In genomic region chr11:34633640-34633989, GRCh38 we compare ENCODE assay signal across 15 cellular contexts. TPM values are rescaled to one million over a fixed set of nuclear protein-coding genes. Genes with fewer than 3 reads are reported as not detected.
DNase-seq lines count a peak whose midpoint lies in the region; ATAC-seq and TF ChIP-seq lines count a peak whose summit lies in the region.
"Had no signal": no experiment of that assay in that cellular context is flagged by ENCODE, and none has a peak within 500 bp of the region (broad histone marks: within the 10 kb centered on the region; RNA-seq: fewer than 3 reads in every experiment).

No MANE protein-coding gene starts in this region.

- H3K4me2 ChIP-seq in parathyroid adenoma (ENCODE audit: low read length): peak overlapping the region; percentile 31

- H3K9me3 ChIP-seq in adrenal gland (replicated peaks in 1 of 3) (no peaks in the 10 kb centered on the region), parathyroid adenoma (ENCODE audit: control insufficient read depth, low read length) (no peaks in the 10 kb centered on the region)
- H3K9me3 ChIP-seq: psoas muscle had no signal

- H3K4me3 ChIP-seq in adrenal gland (no peak overlapping the region), parathyroid adenoma (ENCODE audit: low read depth, low read length) (peak overlapping the region; percentile 16)
- H3K4me3 ChIP-seq: psoas muscle had no signal

- no peaks in the 10 kb centered on the region for H3K79me2 ChIP-seq in parathyroid adenoma

- no peak for TF ChIP-seq POLR2A in adrenal gland (IDR thresholded peaks at IDR 0.05)

- H3K9ac ChIP-seq in parathyroid adenoma: no peak overlapping the region

- intact Hi-C loops in adrenal gland (cut with DNase I): no loop called here

- H3K27ac ChIP-seq in adrenal gland (peak overlapping the region in 3 of 5 donors; percentile 15 to 75 (median 29)), parathyroid adenoma (peak overlapping the region; percentile 79)
- H3K27ac ChIP-seq: psoas muscle had no signal

- H3K27me3 ChIP-seq in adrenal gland (no peaks in the 10 kb centered on the region), parathyroid adenoma (ENCODE audit: control insufficient read depth, insufficient read depth, low read length) (no peaks in the 10 kb centered on the region)

- DNase-seq in adrenal gland (no peak), T-helper 9 cell (no peak), T-helper 1 cell (no peak), NCI-H187 treated with DMSO at 0.1 percent for 48 hours (lab: John Stamatoyannopoulos, UW) (no peak), NCI-H2171 treated with DMSO at 0.1 percent for 48 hours (lab: John Stamatoyannopoulos, UW) (no peak)
- DNase-seq: activated CD4-positive, alpha-beta T cell treated with anti-CD3 and anti-CD28 coated beads, Interleukin-2, amount 50 U/mL, for 4 hours; activated naive CD4-positive, alpha-beta T cell; psoas muscle had no signal

- H3K36me3 ChIP-seq in adrenal gland (replicated peaks in 1 of 2) (no peaks in the 10 kb centered on the region), parathyroid adenoma (ENCODE audit: control insufficient read depth, insufficient read depth, low read length) (no peaks in the 10 kb centered on the region)

- ATAC-seq in GM19438 (IDR thresholded peaks at IDR 0.05; ENCODE audit: low read depth, unreplicated experiment) (peak; percentile 23), HG03097 (IDR thresholded peaks at IDR 0.05; ENCODE audit: low FRiP score, unreplicated experiment) (peak; percentile 25)
- ATAC-seq: psoas muscle had no signal

- H2AFZ ChIP-seq in parathyroid adenoma: no peak overlapping the region

- TF ChIP-seq CTCF in adrenal gland (IDR thresholded peaks at IDR 0.05): no peak
- TF ChIP-seq CTCF in parathyroid adenoma (IDR thresholded peaks at IDR 0.05): no peak

- H3K4me1 ChIP-seq in adrenal gland (replicated peaks in 1 of 2): peaks cover 22 to 28% of the 10 kb centered on the region in 2 donors
- H3K4me1 ChIP-seq in parathyroid adenoma: peaks cover 21% of the 10 kb centered on the region

RNA-seq across cellular contexts. Expression of gene EHF, which starts 12.7 kb away (rescaled TPM):
- 1 to 10 TPM in 5 of 8 donors, under 1 TPM in 3; 0.43 to 6.8 (median 1.3) TPM for total RNA-seq in adrenal gland
- polyA plus RNA-seq in adrenal gland: under 1 TPM; 0.38 to 0.64 (median 0.40) TPM
- total RNA-seq: CD4-positive, alpha-beta memory T cell; chondrocyte; fibroblast of lung; LHCN-M2 had no signal
- polyA plus RNA-seq: CD4-positive, alpha-beta memory T cell had no signal
